27 cellular contexts compared by ENCODE assay signal in the genomic region with DNA sequence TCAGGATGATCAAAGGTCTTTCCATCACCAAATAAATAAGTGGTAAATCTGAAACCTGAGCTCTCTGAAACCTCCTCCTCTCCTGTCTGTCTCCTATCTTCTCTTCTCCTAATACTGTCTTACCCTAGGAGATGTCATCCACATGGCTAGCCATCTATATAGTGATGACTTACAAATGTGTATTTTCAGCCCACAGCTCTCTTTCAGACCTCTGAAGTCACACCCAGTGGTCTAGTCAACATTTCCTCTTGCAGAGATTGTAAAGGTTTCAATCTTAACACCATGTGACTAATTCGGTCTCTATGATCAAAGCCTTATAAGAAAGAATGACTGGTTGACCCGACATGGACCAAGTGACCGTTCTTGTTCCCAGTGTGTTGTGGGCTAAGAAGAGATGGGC.
"Had no signal": no experiment of that assay in that cellular context is flagged by ENCODE, and none has a peak within 500 bp of the region (broad histone marks: within the 10 kb centered on the region; RNA-seq: fewer than 3 reads in every experiment).

No MANE protein-coding gene starts in this region.

- H3K36me3 ChIP-seq: adrenal gland, ascending aorta, brain microvascular endothelial cell, left lung, right lobe of liver, uterus had no signal

- ATAC-seq: activated CD8-positive, alpha-beta memory T cell treated with anti-CD3 and anti-CD28 coated beads, Interleukin-2, amount 10 ng/mL, durations not matched to agents 7 days and 5 days; activated CD8-positive, alpha-beta T cell treated with anti-CD3 and anti-CD28 coated beads for 36 hours; foreskin keratinocyte; left lung; naive thymus-derived CD4-positive, alpha-beta T cell; right lobe of liver; stimulated activated memory B cell treated with anti-CD40 and anti-IgM and Interleukin-4, amounts not matched to agents 10 μg/mL and 1 μg/mL and 100 μg/mL, for 72 hours had no signal

- H3K9me3 ChIP-seq: adrenal gland, ascending aorta, left lung, right lobe of liver, testis, uterus had no signal

- H3K27ac Mint-ChIP-seq: activated CD8-positive, alpha-beta memory T cell treated with anti-CD3 and anti-CD28 coated beads, Interleukin-2, amount 10 ng/mL, durations not matched to agents 7 days and 5 days; activated CD8-positive, alpha-beta T cell treated with anti-CD3 and anti-CD28 coated beads for 36 hours; activated naive CD4-positive, alpha-beta T cell treated with anti-CD3 and anti-CD28 coated beads, Interleukin-2, amount 50 U/mL, for 24 hours; dendritic cell treated with granulocyte-macrophage colony-stimulating factor and Interleukin-4, amounts not matched to agents 40 ng/mL and 50 ng/mL, for 4 days; naive thymus-derived CD4-positive, alpha-beta T cell; stimulated activated memory B cell treated with anti-CD40 and anti-IgM and Interleukin-4, amounts not matched to agents 10 μg/mL and 1 μg/mL and 100 μg/mL, for 72 hours had no signal

- H3K36me3 Mint-ChIP-seq: activated CD8-positive, alpha-beta memory T cell treated with anti-CD3 and anti-CD28 coated beads, Interleukin-2, amount 10 ng/mL, durations not matched to agents 7 days and 5 days; activated naive CD4-positive, alpha-beta T cell treated with anti-CD3 and anti-CD28 coated beads, Interleukin-2, amount 50 U/mL, for 24 hours; naive thymus-derived CD4-positive, alpha-beta T cell; stimulated activated memory B cell treated with anti-CD40 and anti-IgM and Interleukin-4, amounts not matched to agents 10 μg/mL and 1 μg/mL and 100 μg/mL, for 72 hours had no signal

- FAIRE-seq: kidney had no signal

- H3K4me1 ChIP-seq: adrenal gland, ascending aorta, foreskin keratinocyte, left lung, right lobe of liver, testis, uterus had no signal

- DNase-seq: activated CD4-positive, alpha-beta T cell treated with anti-CD3 and anti-CD28 coated beads for 4 hours; activated CD8-positive, alpha-beta memory T cell treated with anti-CD3 and anti-CD28 coated beads, Interleukin-2, amount 10 ng/mL, durations not matched to agents 7 days and 5 days; activated CD8-positive, alpha-beta T cell treated with anti-CD3 and anti-CD28 coated beads for 36 hours; activated gamma-delta T cell; activated T-cell treated with anti-CD3 and anti-CD28 coated beads for 4 hours; adrenal gland; brain microvascular endothelial cell; caudate nucleus; effector CD4-positive, alpha-beta T cell; foreskin keratinocyte; kidney; left lung; naive thymus-derived CD4-positive, alpha-beta T cell; occipital lobe; right lobe of liver; stimulated activated CD4-positive, alpha-beta T cell treated with anti-CD3 and anti-CD28 coated beads, Interleukin-2, amount 100 ng/mL, for 24 hours; T-helper 9 cell; testis; trophoblast cell; uterus had no signal

- H3K9me3 Mint-ChIP-seq: activated CD8-positive, alpha-beta T cell treated with anti-CD3 and anti-CD28 coated beads for 36 hours; activated naive CD4-positive, alpha-beta T cell treated with anti-CD3 and anti-CD28 coated beads, Interleukin-2, amount 50 U/mL, for 24 hours; dendritic cell treated with granulocyte-macrophage colony-stimulating factor and Interleukin-4, amounts not matched to agents 40 ng/mL and 50 ng/mL, for 4 days; neural crest cell had no signal

- H3K27me3 ChIP-seq: adrenal gland, ascending aorta, brain microvascular endothelial cell, foreskin keratinocyte, left lung, right lobe of liver, testis, uterus had no signal

- H3K4me3 Mint-ChIP-seq: activated CD8-positive, alpha-beta memory T cell treated with anti-CD3 and anti-CD28 coated beads, Interleukin-2, amount 10 ng/mL, durations not matched to agents 7 days and 5 days; activated CD8-positive, alpha-beta T cell treated with anti-CD3 and anti-CD28 coated beads for 36 hours; activated naive CD4-positive, alpha-beta T cell treated with anti-CD3 and anti-CD28 coated beads, Interleukin-2, amount 50 U/mL, for 24 hours; dendritic cell treated with granulocyte-macrophage colony-stimulating factor and Interleukin-4, amounts not matched to agents 40 ng/mL and 50 ng/mL, for 4 days; naive thymus-derived CD4-positive, alpha-beta T cell; neural crest cell; stimulated activated memory B cell treated with anti-CD40 and anti-IgM and Interleukin-4, amounts not matched to agents 10 μg/mL and 1 μg/mL and 100 μg/mL, for 72 hours had no signal

- H3K4me1 Mint-ChIP-seq: activated naive CD4-positive, alpha-beta T cell treated with anti-CD3 and anti-CD28 coated beads, Interleukin-2, amount 50 U/mL, for 24 hours; naive thymus-derived CD4-positive, alpha-beta T cell; neural crest cell; stimulated activated memory B cell treated with anti-CD40 and anti-IgM and Interleukin-4, amounts not matched to agents 10 μg/mL and 1 μg/mL and 100 μg/mL, for 72 hours had no signal

- H3K4me3 ChIP-seq: adrenal gland, ascending aorta, left lung, lung, right lobe of liver, skin epidermis, testis, uterus had no signal

- H3K27ac ChIP-seq: adrenal gland, ascending aorta, brain microvascular endothelial cell, foreskin keratinocyte, left lung, right lobe of liver, skin epidermis, testis, uterus had no signal

- H3K27me3 Mint-ChIP-seq: dendritic cell treated with granulocyte-macrophage colony-stimulating factor and Interleukin-4, amounts not matched to agents 40 ng/mL and 50 ng/mL, for 4 days had no signal
